In genomic region chr10:22344781-22345300, GRCh38 we compare ENCODE assay signal across 1 cellular context.
TF ChIP-seq lines count a peak whose summit lies in the region.

No MANE protein-coding gene starts in this region.

TF ChIP-seq in K562, 482 proteins besides CTCF, POLR2A, EP300 and RAD21:
- peak; percentile 87; the same call in 1 of the 2 replicates for TF ChIP-seq ZNF232 (CRISPR knock-in tag; IDR thresholded peaks at IDR 0.05)
- no peak for TF ChIP-seq HDAC8 (tag; IDR thresholded peaks at IDR 0.05)
- TF ChIP-seq, protein P1, sequence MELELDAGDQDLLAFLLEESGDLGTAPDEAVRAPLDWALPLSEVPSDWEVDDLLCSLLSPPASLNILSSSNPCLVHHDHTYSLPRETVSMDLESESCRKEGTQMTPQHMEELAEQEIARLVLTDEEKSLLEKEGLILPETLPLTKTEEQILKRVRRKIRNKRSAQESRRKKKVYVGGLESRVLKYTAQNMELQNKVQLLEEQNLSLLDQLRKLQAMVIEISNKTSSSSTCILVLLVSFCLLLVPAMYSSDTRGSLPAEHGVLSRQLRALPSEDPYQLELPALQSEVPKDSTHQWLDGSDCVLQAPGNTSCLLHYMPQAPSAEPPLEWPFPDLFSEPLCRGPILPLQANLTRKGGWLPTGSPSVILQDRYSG (tag; conservative IDR thresholded peaks at IDR 0.05; ENCODE audit: low read depth) = no peak
- no peak for TF ChIP-seq FOXK1 (CRISPR knock-in tag; IDR thresholded peaks at IDR 0.05; ENCODE audit: borderline replicate concordance)
- TF ChIP-seq POLR2G (IDR thresholded peaks at IDR 0.05; ENCODE audit: low read depth, low read length) = no peak
TF ChIP-seq in K562: peak in this region for 1.
